In the genomic region with DNA sequence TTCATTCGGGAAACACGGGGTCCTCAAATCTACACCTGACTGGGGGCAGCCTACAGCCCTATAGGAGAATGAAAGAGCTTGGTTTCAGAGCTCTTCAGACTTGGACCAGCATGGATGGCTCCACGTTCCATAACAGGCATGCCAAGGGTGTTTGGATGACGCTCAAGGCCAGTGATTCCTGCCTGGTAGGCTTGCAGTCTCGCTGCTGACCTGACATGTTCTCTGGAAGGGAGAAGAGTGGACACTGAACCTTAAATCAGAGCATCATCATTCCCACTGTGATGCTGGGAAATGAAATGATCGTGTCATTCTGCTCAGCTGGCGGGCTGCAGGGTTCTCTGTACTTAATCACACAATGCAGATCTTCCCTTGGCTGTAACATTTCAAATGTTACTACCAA, we compare ENCODE assay signal across 18 cellular contexts. TPM values are rescaled to one million over a fixed set of nuclear protein-coding genes. Genes with fewer than 3 reads are reported as not detected.
DNase-seq lines count a peak whose midpoint lies in the region; ATAC-seq and TF ChIP-seq lines count a peak whose summit lies in the region.
"Had no signal": no experiment of that assay in that cellular context is flagged by ENCODE, and none has a peak within 500 bp of the region (broad histone marks: within the 10 kb centered on the region; RNA-seq: fewer than 3 reads in every experiment).

No MANE protein-coding gene starts in this region.

- H3K9me3 Mint-ChIP-seq in endodermal cell, result no peaks in the 10 kb centered on the region
- H3K9me3 Mint-ChIP-seq: activated T-helper 2 cell treated with anti-CD3 and anti-CD28 coated beads, Interferon-gamma antibody, Interleukin-2, Interleukin-4, amounts not matched to agents 10 μg/mL and 5 μg/mL and 100 μg/mL, durations not matched to agents 14 hours and 24 hours and 36 hours; stimulated activated naive B cell treated with anti-CD40 and anti-IgM and Interleukin-4, amounts not matched to agents 10 μg/mL and 1 μg/mL and 100 μg/mL, for 72 hours had no signal

- no peaks in the 10 kb centered on the region for H3K4me1 ChIP-seq in endodermal cell (ENCODE audit: control insufficient read depth, insufficient read depth, low read length)
- H3K4me1 ChIP-seq in upper lobe of right lung, result no peaks in the 10 kb centered on the region
- H3K4me1 ChIP-seq: Caco-2 had no signal

- peaks cover 5% of the 10 kb centered on the region for H3K4me1 Mint-ChIP-seq in endodermal cell
- H3K4me1 Mint-ChIP-seq: stimulated activated naive B cell treated with anti-CD40 and anti-IgM and Interleukin-4, amounts not matched to agents 10 μg/mL and 1 μg/mL and 100 μg/mL, for 72 hours had no signal

- no peaks in the 10 kb centered on the region for H3K27me3 Mint-ChIP-seq in endodermal cell (ENCODE audit: insufficient read depth)

- H3K27ac Mint-ChIP-seq in endodermal cell, result no peak overlapping the region
- H3K27ac Mint-ChIP-seq: activated T-helper 2 cell treated with anti-CD3 and anti-CD28 coated beads, Interferon-gamma antibody, Interleukin-2, Interleukin-4, amounts not matched to agents 10 μg/mL and 5 μg/mL and 100 μg/mL, durations not matched to agents 14 hours and 24 hours and 36 hours; stimulated activated naive B cell treated with anti-CD40 and anti-IgM and Interleukin-4, amounts not matched to agents 10 μg/mL and 1 μg/mL and 100 μg/mL, for 72 hours had no signal

- WGBS in endodermal cell (ENCODE audit: insufficient coverage in 1 of 2, insufficient read length in 1 of 2), 2 experiments, result 96 to 98% methylated on average over 4 to 7 of the region's 7 CpGs

- no peak overlapping the region for H3K4me3 Mint-ChIP-seq in endodermal cell
- H3K4me3 Mint-ChIP-seq: stimulated activated naive B cell treated with anti-CD40 and anti-IgM and Interleukin-4, amounts not matched to agents 10 μg/mL and 1 μg/mL and 100 μg/mL, for 72 hours had no signal

- intact Hi-C loops in upper lobe of right lung (cut with DNase I), result no loop called here

- no peak for TF ChIP-seq POLR2A in GM18505 (IDR thresholded peaks at IDR 0.05; ENCODE audit: borderline replicate concordance, extremely low read depth, insufficient read depth, insufficient read length)

- H3K27ac ChIP-seq in endodermal cell (ENCODE audit: low read depth, low read length) (peak overlapping the region; percentile 68), upper lobe of right lung (no peak overlapping the region)
- H3K27ac ChIP-seq: SK-N-MC had no signal

- no peak overlapping the region for H3K9ac ChIP-seq in endodermal cell (ENCODE audit: extremely low read depth, low read length, poor library complexity, severe bottlenecking)

- H3K4me3 ChIP-seq in endodermal cell (ENCODE audit: low read length), result no peak overlapping the region
- H3K4me3 ChIP-seq in upper lobe of right lung, result no peak overlapping the region
- H3K4me3 ChIP-seq: SK-N-MC had no signal

- peaks cover 18% of the 10 kb centered on the region for H3K36me3 Mint-ChIP-seq in endodermal cell (ENCODE audit: low read depth)
- H3K36me3 Mint-ChIP-seq: stimulated activated naive B cell treated with anti-CD40 and anti-IgM and Interleukin-4, amounts not matched to agents 10 μg/mL and 1 μg/mL and 100 μg/mL, for 72 hours had no signal

- H3K27me3 ChIP-seq in endodermal cell (ENCODE audit: control insufficient read depth, insufficient read depth, low read length, poor library complexity, severe bottlenecking) (no peaks in the 10 kb centered on the region), upper lobe of right lung (no peaks in the 10 kb centered on the region)

- DNase-seq in endodermal cell, result no peak
- DNase-seq in Kasumi-1 (lab: John Stamatoyannopoulos, UW), result no peak
- DNase-seq in KG1 (lab: John Stamatoyannopoulos, UW), result no peak
- DNase-seq in upper lobe of right lung, result no peak
- DNase-seq in A172 (ENCODE audit: low spot score), result no peak
- DNase-seq: amniotic stem cell; Caco-2; GDM1; IMR-90; mesendoderm; NCI-H1105 treated with DMSO at 0.1 percent for 48 hours; NCI-H226; stimulated activated naive B cell treated with anti-CD40 and anti-IgM and Interleukin-4, amounts not matched to agents 10 μg/mL and 1 μg/mL and 100 μg/mL, for 72 hours had no signal

- H3K9me3 ChIP-seq in endodermal cell (ENCODE audit: control insufficient read depth, low read length), result no peaks in the 10 kb centered on the region
- no peaks in the 10 kb centered on the region for H3K9me3 ChIP-seq in upper lobe of right lung
- H3K9me3 ChIP-seq: Caco-2 had no signal

- ATAC-seq in GM18505 (IDR thresholded peaks at IDR 0.05; ENCODE audit: unreplicated experiment), result peak; percentile 8
- ATAC-seq in GM21526 (IDR thresholded peaks at IDR 0.05; ENCODE audit: low FRiP score, unreplicated experiment), result peak; percentile 4
- ATAC-seq in HG03039 (IDR thresholded peaks at IDR 0.05; ENCODE audit: unreplicated experiment), result peak; percentile 12
- no peak for ATAC-seq in upper lobe of right lung
- ATAC-seq: stimulated activated naive B cell treated with anti-CD40 and anti-IgM and Interleukin-4, amounts not matched to agents 10 μg/mL and 1 μg/mL and 100 μg/mL, for 72 hours had no signal

- H3K36me3 ChIP-seq in endodermal cell (ENCODE audit: control insufficient read depth, insufficient read depth, low read length) (no peaks in the 10 kb centered on the region), upper lobe of right lung (no peaks in the 10 kb centered on the region)

- TF ChIP-seq CTCF in endodermal cell (conservative IDR thresholded peaks at IDR 0.05), result no peak
- no peak for TF ChIP-seq CTCF in upper lobe of right lung (IDR thresholded peaks at IDR 0.05)

RNA-seq across cellular contexts. Expression of a gene that starts 57.1 kb away (rescaled TPM):
- total RNA-seq in endodermal cell, result under 1 TPM; 0.80 to 0.88 TPM
- polyA plus RNA-seq in endodermal cell (2013, experiment 1 of 2), result 1.9 TPM
- polyA plus RNA-seq in endodermal cell (2013, experiment 2 of 2), result 1.3 TPM
- total RNA-seq in upper lobe of right lung, result 0.93 TPM
- total RNA-seq in A172 (2014; rRNA removed; shearing (Covaris generic)), result not detected in 2 replicates
- total RNA-seq: activated T-helper 2 cell treated with anti-CD3 and anti-CD28 coated beads, Interferon-gamma antibody, Interleukin-2, Interleukin-4, amounts not matched to agents 10 μg/mL and 5 μg/mL and 100 μg/mL, durations not matched to agents 14 hours and 24 hours and 36 hours; IMR-90 had no signal
